ENCODE assay signal across 8 cellular contexts in the genomic region with DNA sequence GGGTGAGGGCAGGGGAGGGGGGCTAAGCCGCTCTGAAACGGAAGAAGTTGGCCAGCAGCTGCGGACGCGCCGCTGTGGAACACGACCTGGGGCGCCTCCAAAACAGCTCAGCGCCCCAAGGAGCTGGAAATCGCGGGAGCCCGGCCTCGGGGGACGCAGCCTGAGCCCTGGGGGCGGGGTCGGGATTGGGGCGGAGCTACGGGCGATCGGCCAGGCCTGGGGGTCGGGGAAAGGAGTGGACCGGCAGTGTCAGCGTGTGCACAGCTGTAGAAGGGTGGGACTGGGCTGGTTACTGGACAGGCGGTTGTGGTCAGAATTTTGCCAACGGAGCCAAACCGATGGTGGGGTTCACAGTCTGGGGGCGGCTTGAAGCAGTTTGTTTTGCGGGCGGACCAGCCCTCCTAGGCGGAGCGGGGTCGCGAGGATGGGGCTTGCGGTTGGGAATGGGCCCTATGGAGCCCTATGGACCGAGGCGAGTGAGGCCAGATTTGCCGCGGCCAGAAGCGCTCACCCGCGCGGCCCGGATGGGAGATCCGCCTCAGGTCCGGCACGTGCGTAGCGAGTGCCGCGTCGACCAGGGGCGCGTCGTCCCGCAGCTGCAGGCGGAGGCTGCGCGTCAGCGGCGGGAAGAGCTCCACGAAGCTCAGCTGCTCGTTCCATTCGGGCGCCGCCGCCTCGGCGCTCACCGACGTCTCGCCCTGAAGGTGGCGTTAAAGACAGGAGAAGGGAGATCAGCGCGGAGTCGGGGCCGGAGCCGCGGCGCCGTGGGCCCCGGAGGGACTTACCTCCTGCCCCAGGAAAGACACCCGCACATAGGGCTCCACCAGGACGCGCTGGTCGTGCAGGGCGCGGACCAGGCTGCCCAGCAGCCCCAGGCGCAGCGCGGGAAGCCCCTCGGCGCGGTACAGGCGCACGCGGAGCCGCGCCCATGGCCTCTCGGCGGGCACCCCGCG. TPM values are rescaled to one million over a fixed set of nuclear protein-coding genes. Genes with fewer than 3 reads are reported as not detected.
DNase-seq lines count a peak whose midpoint lies in the region; ATAC-seq and TF ChIP-seq lines count a peak whose summit lies in the region.

No MANE protein-coding gene starts in this region.

- DNase-seq in GM19238 (ENCODE audit: insufficient read length, low spot score), result peak; percentile 67
- peak; percentile 84 for DNase-seq in NCI-H2196 (lab: John Stamatoyannopoulos, UW; ENCODE audit: unreplicated experiment)
- DNase-seq in activated CD4-positive, alpha-beta T cell treated with anti-CD3 and anti-CD28 coated beads, Interleukin-2, amount 50 U/mL, for 4 hours, result peak; percentile 74 to 78
- DNase-seq in lung microvascular endothelial cell (ENCODE audit: low read depth in 2 of 2), result peak; percentile 59 to 79
- DNase-seq in stimulated activated CD4-positive, alpha-beta T cell treated with anti-CD3 and anti-CD28 coated beads, TNF-alpha, amount 100 ng/mL, for 24 hours (ENCODE audit: low read depth in 3 of 3), result peak; percentile 52 to 77 (median 59)

- H3K4me1 ChIP-seq in duodenal mucosa (ENCODE audit: control insufficient read depth in 1 of 2, insufficient read depth in 2 of 2, low read length in 2 of 2), result peaks cover 7 to 25% of the 10 kb centered on the region in 2 donors

- ATAC-seq in GM21526 (IDR thresholded peaks at IDR 0.05; ENCODE audit: low FRiP score, unreplicated experiment) (no peak), GM18505 (IDR thresholded peaks at IDR 0.05; ENCODE audit: unreplicated experiment) (no peak)

- peak overlapping the region; percentile 58 to 66 for H3K4me3 ChIP-seq in duodenal mucosa (ENCODE audit: low read depth in 1 of 2, low read length in 2 of 2)

- peak overlapping the region; percentile 53 to 57 for H3K9ac ChIP-seq in duodenal mucosa (ENCODE audit: low read depth in 1 of 2, low read length in 2 of 2)

- no peak for TF ChIP-seq POLR2A in GM18505 (IDR thresholded peaks at IDR 0.05; ENCODE audit: borderline replicate concordance, extremely low read depth, insufficient read depth, insufficient read length)

- no peaks in the 10 kb centered on the region for H3K9me3 ChIP-seq in duodenal mucosa (ENCODE audit: control insufficient read depth in 1 of 2, low read length in 2 of 2)

- no peaks in the 10 kb centered on the region for H3K36me3 ChIP-seq in duodenal mucosa (ENCODE audit: control insufficient read depth in 1 of 2, insufficient read depth in 2 of 2, low read length in 2 of 2)

- no peak overlapping the region for H3K27ac ChIP-seq in duodenal mucosa (ENCODE audit: low read depth, low read length)

- H3K27me3 ChIP-seq in duodenal mucosa (ENCODE audit: control insufficient read depth in 1 of 2, insufficient read depth in 2 of 2, low read length in 2 of 2), result peaks cover 7 to 8% of the 10 kb centered on the region in 2 donors

RNA-seq across cellular contexts. Expression of a gene that starts 14.3 kb away (rescaled TPM):
- 12.6 and 19.0 TPM in 2 replicates for total RNA-seq in lung microvascular endothelial cell

RNA-seq across cellular contexts. Expression of a gene that starts 59.4 kb away (rescaled TPM):
- total RNA-seq in lung microvascular endothelial cell, result 280 and 434 TPM in 2 replicates
